ENCODE assay signal across 17 cellular contexts in genomic region chr3:195069501-195070251, GRCh38.
"Had no signal": no experiment of that assay in that cellular context is flagged by ENCODE, and none has a peak within 500 bp of the region (broad histone marks: within the 10 kb centered on the region; RNA-seq: fewer than 3 reads in every experiment).

No MANE protein-coding gene starts in this region.

- H3K4me3 ChIP-seq: gastroesophageal sphincter, mucosa of descending colon, SJCRH30, uterus had no signal

- H3K27me3 ChIP-seq: gastroesophageal sphincter, SJCRH30, uterus had no signal

- H3K27ac ChIP-seq: epithelial cell of prostate, gastroesophageal sphincter, SJCRH30, uterus had no signal

- H3K27me3 Mint-ChIP-seq: activated CD8-positive, alpha-beta T cell treated with anti-CD3 and anti-CD28 coated beads for 36 hours; naive thymus-derived CD8-positive, alpha-beta T cell; progenitor cell of endocrine pancreas had no signal

- ATAC-seq: activated CD8-positive, alpha-beta T cell treated with anti-CD3 and anti-CD28 coated beads for 36 hours; gastroesophageal sphincter; naive thymus-derived CD8-positive, alpha-beta T cell had no signal

- H3K36me3 ChIP-seq: SJCRH30, uterus had no signal

- H3K27ac Mint-ChIP-seq: activated CD8-positive, alpha-beta T cell treated with anti-CD3 and anti-CD28 coated beads for 36 hours; naive thymus-derived CD8-positive, alpha-beta T cell; progenitor cell of endocrine pancreas; T-helper 2 cell treated with Interferon-gamma antibody and Interleukin-4, amounts not matched to agents 5 μg/mL and 100 μg/mL, for 36 hours had no signal

- H3K4me3 Mint-ChIP-seq: activated CD8-positive, alpha-beta T cell treated with anti-CD3 and anti-CD28 coated beads for 36 hours; naive thymus-derived CD8-positive, alpha-beta T cell; T-helper 2 cell treated with Interferon-gamma antibody and Interleukin-4, amounts not matched to agents 5 μg/mL and 100 μg/mL, for 36 hours had no signal

- H3K9me3 Mint-ChIP-seq: activated CD8-positive, alpha-beta T cell treated with anti-CD3 and anti-CD28 coated beads for 36 hours; T-helper 2 cell treated with Interferon-gamma antibody and Interleukin-4, amounts not matched to agents 5 μg/mL and 100 μg/mL, for 36 hours had no signal

- H3K9me3 ChIP-seq: gastroesophageal sphincter, mucosa of descending colon, SJCRH30, uterus had no signal

- H3K4me1 ChIP-seq: SJCRH30, uterus had no signal

- DNase-seq: activated CD8-positive, alpha-beta T cell treated with anti-CD3 and anti-CD28 coated beads for 36 hours; activated gamma-delta T cell; central memory CD4-positive, alpha-beta T cell; cortex of kidney; effector CD8-positive, alpha-beta T cell; hypothalamus; naive thymus-derived CD8-positive, alpha-beta T cell; stimulated activated CD4-positive, alpha-beta T cell treated with anti-CD3 and anti-CD28 coated beads, Interleukin-2, amount 100 ng/mL, for 48 hours; stimulated activated naive CD4-positive, alpha-beta T cell treated with Interleukin-2 at 50 U/mL for 16 hours; SW 1271 had no signal
